Comparison of ENCODE assay signal across 8 cellular contexts in genomic region chr1:28370220-28371010, GRCh38. TPM values are rescaled to one million over a fixed set of nuclear protein-coding genes. Genes with fewer than 3 reads are reported as not detected.
A peak's percentile ranks its signal among the peaks of the same experiment; 100 is the strongest.
DNase-seq lines count a peak whose midpoint lies in the region; ATAC-seq and TF ChIP-seq lines count a peak whose summit lies in the region.

No MANE protein-coding gene starts in this region.

- H3K4me1 ChIP-seq in colonic mucosa (peaks cover 12% of the 10 kb centered on the region), left lung (peaks cover 14 to 36% of the 10 kb centered on the region in 2 donors)

- H3K9ac ChIP-seq in colonic mucosa (ENCODE audit: low read depth in 2 of 2, low read length in 2 of 2), result peak overlapping the region; percentile 84 to 91

- ATAC-seq in HG03469 (IDR thresholded peaks at IDR 0.05; ENCODE audit: unreplicated experiment), result peak; percentile 4
- peak; percentile 51 for ATAC-seq in SK-N-SH treated with all-trans-retinoic acid at 6 μM for 48 hours
- ATAC-seq in left lung, result peak; percentile 18
- no peak for ATAC-seq in GM19328 (IDR thresholded peaks at IDR 0.05; ENCODE audit: unreplicated experiment)

- peak overlapping the region; percentile 91 for H3K27ac ChIP-seq in 22Rv1
- H3K27ac ChIP-seq in colonic mucosa, result peak overlapping the region; percentile 97
- H3K27ac ChIP-seq in left lung, result peak overlapping the region; percentile 93 to 95

- POLR2A ChIA-PET in GM10248 (lab: Yijun Ruan, JAX), result interaction anchor here (0.6 to 1.5 kb wide), 3 partner anchors 178 to 275 kb away, joined by 4 to 6 read pairs (median 5); no protein-coding TSS in a partner anchor

- CTCF ChIA-PET in GM10248 (lab: Yijun Ruan, JAX), result interaction anchor here (1.4 to 1.7 kb wide), 3 partner anchors 7 to 122 kb away, joined by 3 to 8 read pairs (median 6); no protein-coding TSS in a partner anchor

- TF ChIP-seq CTCF in 22Rv1 (IDR thresholded peaks at IDR 0.05) (peak; percentile 9; the same call in 1 of the 2 replicates), GM10248 (IDR thresholded peaks at IDR 0.05; ENCODE audit: control extremely low read depth, extremely low read depth, low read depth, missing control alignments) (no peak), colonic mucosa (IDR thresholded peaks at IDR 0.05) (no peak), left lung (IDR thresholded peaks at IDR 0.05) (peak in 1 of 2 donors; percentile 19)

- H3K36me3 ChIP-seq in colonic mucosa (no peaks in the 10 kb centered on the region), left lung (no peaks in the 10 kb centered on the region)

- intact Hi-C loops in colonic mucosa (cut with DNase I) (no loop called here), left lung (cut with DNase I) (no loop called here)

- H3K9me3 ChIP-seq in colonic mucosa (no peaks in the 10 kb centered on the region), left lung (no peaks in the 10 kb centered on the region)

- DNase-seq in GM10248 (ENCODE audit: extremely low spot score), result peak; percentile 56
- DNase-seq in colonic mucosa, result peak; percentile 47
- DNase-seq in left lung, result no peak
- peak; percentile 4 for DNase-seq in stimulated activated naive CD4-positive, alpha-beta T cell treated with Interleukin-2 at 50 U/mL for 16 hours (lab: John Stamatoyannopoulos, UW)

- peak overlapping the region; percentile 88 for H3K4me3 ChIP-seq in colonic mucosa
- H3K4me3 ChIP-seq in left lung, result peak overlapping the region; percentile 72 to 87

- H3K27me3 ChIP-seq in colonic mucosa (no peaks in the 10 kb centered on the region), left lung (no peaks in the 10 kb centered on the region)

TF ChIP-seq in SK-N-SH treated with all-trans-retinoic acid at 6 μM for 48 hours, 23 proteins besides CTCF, POLR2A, EP300 and RAD21:
- no peak for TF ChIP-seq PATZ1 (CRISPR knock-in tag; IDR thresholded peaks at IDR 0.05; ENCODE audit: borderline replicate concordance)
- no peak for TF ChIP-seq SNAI2 (CRISPR knock-in tag; IDR thresholded peaks at IDR 0.05)
- TF ChIP-seq ZNF8 (CRISPR knock-in tag; IDR thresholded peaks at IDR 0.05), result no peak
- no peak for TF ChIP-seq TOX (CRISPR knock-in tag; IDR thresholded peaks at IDR 0.05; ENCODE audit: borderline replicate concordance)
- no peak for TF ChIP-seq ARNTL (CRISPR knock-in tag; IDR thresholded peaks at IDR 0.05; ENCODE audit: borderline replicate concordance, low read depth)
- TF ChIP-seq CSRNP3 (CRISPR knock-in tag; IDR thresholded peaks at IDR 0.05), result no peak
- TF ChIP-seq TCF4 (CRISPR knock-in tag; IDR thresholded peaks at IDR 0.05; ENCODE audit: borderline replicate concordance), result no peak
- TF ChIP-seq ISL1 (CRISPR knock-in tag; IDR thresholded peaks at IDR 0.05), result no peak
- no peak for TF ChIP-seq ZNF565 (CRISPR knock-in tag; conservative IDR thresholded peaks at IDR 0.05; ENCODE audit: low read depth)
- no peak for TF ChIP-seq PPARA (CRISPR knock-in tag; IDR thresholded peaks at IDR 0.05; ENCODE audit: borderline replicate concordance)
- TF ChIP-seq ZNF70 (CRISPR knock-in tag; IDR thresholded peaks at IDR 0.05), result no peak

RNA-seq across cellular contexts. Expression of gene PHACTR4, which starts 0.9 kb away (rescaled TPM):
- 10 to 100 TPM; 43.1 to 49.8 TPM for total RNA-seq in colonic mucosa
- 10 to 100 TPM; 39.7 to 40.6 TPM for total RNA-seq in left lung

RNA-seq across cellular contexts. Expression of gene MED18, which starts 41.6 kb away (rescaled TPM):
- 10 to 100 TPM; 29.2 to 37.0 TPM for total RNA-seq in colonic mucosa
- total RNA-seq in left lung, result 10 to 100 TPM; 13.2 to 16.6 TPM

Comparison
In these comparisons a context has a peak if more than half of its experiments do, and no peak if none do; other contexts are left out.
1. DNase-seq: peak in GM10248 (single experiment), colonic mucosa (single experiment) and stimulated activated naive CD4-positive, alpha-beta T cell treated with Interleukin-2 at 50 U/mL for 16 hours (single experiment); none in left lung (0 of 2).
2. Peak in every context shown above with its lines, with median percentiles within 50 percentile points of each other: H3K27ac ChIP-seq.